Comparison of ENCODE assay signal across 24 cellular contexts in genomic region chr5:112686675-112687074, GRCh38.
"Had no signal": no experiment of that assay in that cellular context is flagged by ENCODE, and none has a peak within 500 bp of the region (broad histone marks: within the 10 kb centered on the region; RNA-seq: fewer than 3 reads in every experiment).

No MANE protein-coding gene starts in this region.

- H3K4me1 Mint-ChIP-seq: activated CD4-positive, alpha-beta T cell treated with anti-CD3 and anti-CD28 coated beads, Interleukin-2, amount 10 ng/mL, durations not matched to agents 24 days and 14 days; activated naive CD8-positive, alpha-beta T cell treated with anti-CD3 and anti-CD28 coated beads, Interleukin-2, amount 10 ng/mL, durations not matched to agents 7 days and 5 days; activated T-helper 17 cell treated with anti-CD3 and anti-CD28 coated beads, Interleukin-2, amount 50 U/mL, for 72 hours had no signal

- H3K36me3 Mint-ChIP-seq: activated naive CD8-positive, alpha-beta T cell treated with anti-CD3 and anti-CD28 coated beads, Interleukin-2, amount 10 ng/mL, durations not matched to agents 7 days and 5 days had no signal

- H3K4me3 ChIP-seq: dorsolateral prefrontal cortex, lung, right lobe of liver, smooth muscle cell, tibial artery, uterus had no signal

- H3K4me2 ChIP-seq: smooth muscle cell had no signal

- H3K4me3 Mint-ChIP-seq: activated CD4-positive, alpha-beta T cell treated with anti-CD3 and anti-CD28 coated beads, Interleukin-2, amount 10 ng/mL, durations not matched to agents 24 days and 14 days; activated CD8-positive, alpha-beta T cell treated with anti-CD3 and anti-CD28 coated beads for 36 hours; activated naive CD8-positive, alpha-beta T cell treated with anti-CD3 and anti-CD28 coated beads, Interleukin-2, amount 10 ng/mL, durations not matched to agents 7 days and 5 days; activated T-helper 17 cell treated with anti-CD3 and anti-CD28 coated beads, Interleukin-2, amount 50 U/mL, for 72 hours had no signal

- FAIRE-seq: colon, keratinocyte had no signal

- H3K9me3 Mint-ChIP-seq: activated CD4-positive, alpha-beta T cell treated with anti-CD3 and anti-CD28 coated beads, Interleukin-2, amount 10 ng/mL, durations not matched to agents 24 days and 14 days; activated naive CD8-positive, alpha-beta T cell treated with anti-CD3 and anti-CD28 coated beads, Interleukin-2, amount 10 ng/mL, durations not matched to agents 7 days and 5 days; activated T-helper 17 cell treated with anti-CD3 and anti-CD28 coated beads, Interleukin-2, amount 50 U/mL, for 72 hours had no signal

- H3K36me3 ChIP-seq: brain microvascular endothelial cell, right lobe of liver, tibial artery, uterus had no signal

- ATAC-seq: activated CD8-positive, alpha-beta T cell treated with anti-CD3 and anti-CD28 coated beads for 36 hours; activated T-helper 17 cell treated with anti-CD3 and anti-CD28 coated beads, Interleukin-2, amount 50 U/mL, for 72 hours; right lobe of liver had no signal

- H3K27me3 ChIP-seq: brain microvascular endothelial cell, dorsolateral prefrontal cortex, right lobe of liver, tibial artery, uterus had no signal

- H3K27ac ChIP-seq: brain microvascular endothelial cell, epithelial cell of prostate, right lobe of liver had no signal

- H3K4me1 ChIP-seq: right lobe of liver, uterus had no signal

- DNase-seq: activated CD4-positive, alpha-beta T cell treated with anti-CD3 and anti-CD28 coated beads, Interleukin-2, amount 10 ng/mL, durations not matched to agents 24 days and 14 days; activated CD4-positive, CD25-positive, alpha-beta regulatory T cell; activated CD8-positive, alpha-beta T cell treated with anti-CD3 and anti-CD28 coated beads for 36 hours; activated naive CD4-positive, alpha-beta T cell; activated naive CD8-positive, alpha-beta T cell treated with anti-CD3 and anti-CD28 coated beads, Interleukin-2, amount 10 ng/mL, durations not matched to agents 7 days and 5 days; activated T-cell treated with anti-CD3 and anti-CD28 coated beads, Interleukin-2, amount 50 U/mL, for 1 hour; amygdala; brain microvascular endothelial cell; central memory CD4-positive, alpha-beta T cell; dorsolateral prefrontal cortex; foreskin fibroblast; hippocampal formation; midbrain; right lobe of liver; stimulated activated naive CD4-positive, alpha-beta T cell treated with Interleukin-2 at 50 U/mL for 16 hours; substantia nigra; tibial artery; uterus had no signal

- H3K27ac Mint-ChIP-seq: activated CD4-positive, alpha-beta T cell treated with anti-CD3 and anti-CD28 coated beads, Interleukin-2, amount 10 ng/mL, durations not matched to agents 24 days and 14 days; activated CD8-positive, alpha-beta T cell treated with anti-CD3 and anti-CD28 coated beads for 36 hours; activated naive CD8-positive, alpha-beta T cell treated with anti-CD3 and anti-CD28 coated beads, Interleukin-2, amount 10 ng/mL, durations not matched to agents 7 days and 5 days; activated T-helper 17 cell treated with anti-CD3 and anti-CD28 coated beads, Interleukin-2, amount 50 U/mL, for 72 hours had no signal
